ENCODE assay signal across 1 cellular context in genomic region chr19:48970923-48971395, GRCh38.
TF ChIP-seq lines count a peak whose summit lies in the region.

No MANE protein-coding gene starts in this region.

TF ChIP-seq in GM12878, 131 proteins besides CTCF, POLR2A, EP300 and RAD21:
- TF ChIP-seq RB1 (IDR thresholded peaks at IDR 0.05; ENCODE audit: borderline replicate concordance), result no peak
- peak; percentile 40 to 49; a peak in 2 of 4 replicates for TF ChIP-seq BHLHE40 (IDR thresholded peaks at IDR 0.05; ENCODE audit: borderline replicate concordance in 1 of 2, low read depth in 2 of 2, low read length in 1 of 2)
- no peak for TF ChIP-seq WRNIP1 (IDR thresholded peaks at IDR 0.05; ENCODE audit: borderline replicate concordance, low read depth, low read length)
- peak; percentile 72 for TF ChIP-seq YY1 (IDR thresholded peaks at IDR 0.05; ENCODE audit: low read depth, low read length)
- TF ChIP-seq HSF1 (IDR thresholded peaks at IDR 0.05; ENCODE audit: low read depth, low read length), result no peak
- TF ChIP-seq ZNF217 (IDR thresholded peaks at IDR 0.05), result no peak
- 0 out of 2 replicates have a peak, but pooled peaks have one; percentile 29 for TF ChIP-seq CHD2 (IDR thresholded peaks at IDR 0.05; ENCODE audit: borderline replicate concordance, low read depth, low read length)
- TF ChIP-seq MEF2B (IDR thresholded peaks at IDR 0.05; ENCODE audit: partially characterized antibody, poor library complexity, severe bottlenecking), result no peak
- TF ChIP-seq KAT2A (conservative IDR thresholded peaks at IDR 0.05; ENCODE audit: control insufficient read depth, low read depth, low read length), result no peak
- TF ChIP-seq ATF3 (IDR thresholded peaks at IDR 0.05; ENCODE audit: borderline replicate concordance, extremely low read depth, low read depth, low read length), result no peak
- TF ChIP-seq POU2F2 (IDR thresholded peaks at IDR 0.05; ENCODE audit: borderline replicate concordance, low read depth, low read length), result peak; percentile 68; the same call in 1 of the 3 replicates
- no peak for TF ChIP-seq POLR2AphosphoS2 (IDR thresholded peaks at IDR 0.05; ENCODE audit: low read depth, low read length)
- TF ChIP-seq SUPT20H (IDR thresholded peaks at IDR 0.05; ENCODE audit: borderline replicate concordance, control insufficient read depth, low read depth, low read length), result no peak
- no peak for TF ChIP-seq MTA2 (IDR thresholded peaks at IDR 0.05; ENCODE audit: low read depth)
- peak; percentile 57; the same call in 1 of the 2 replicates for TF ChIP-seq IKZF1 (conservative IDR thresholded peaks at IDR 0.05)
- peak; percentile 72 for TF ChIP-seq SMARCA5 (IDR thresholded peaks at IDR 0.05)
- no peak for TF ChIP-seq ATF7 (IDR thresholded peaks at IDR 0.05; ENCODE audit: low read depth)
- TF ChIP-seq E4F1 (IDR thresholded peaks at IDR 0.05; ENCODE audit: borderline replicate concordance, partially characterized antibody), result no peak
- peak; percentile 50; the same call in 1 of the 2 replicates for TF ChIP-seq CREB1 (IDR thresholded peaks at IDR 0.05; ENCODE audit: low read depth)
- TF ChIP-seq RUNX3 (IDR thresholded peaks at IDR 0.05; ENCODE audit: low read length), result peak; percentile 37; the same call in 1 of the 2 replicates
- no peak for TF ChIP-seq SIX5 (IDR thresholded peaks at IDR 0.05; ENCODE audit: low read depth, low read length, severe bottlenecking)
- TF ChIP-seq IKZF2 (IDR thresholded peaks at IDR 0.05), result 0 out of 4 replicates have a peak, but pooled peaks of 1 of the 2 experiments have one; percentile 18
- TF ChIP-seq PML (IDR thresholded peaks at IDR 0.05; ENCODE audit: low read length), result no peak
- no peak for TF ChIP-seq ZZZ3 (IDR thresholded peaks at IDR 0.05; ENCODE audit: control insufficient read depth, insufficient read length, low read depth)
- TF ChIP-seq NR2C1 (IDR thresholded peaks at IDR 0.05), result no peak
- TF ChIP-seq IRF4 (IDR thresholded peaks at IDR 0.05; ENCODE audit: low read depth, low read length), result peak; percentile 63; the same call in 1 of the 2 replicates
- TF ChIP-seq SMC3 (IDR thresholded peaks at IDR 0.05; ENCODE audit: borderline replicate concordance, low read length), result peak; percentile 91
- peak; percentile 70; the same call in 1 of the 2 replicates for TF ChIP-seq SPI1 (IDR thresholded peaks at IDR 0.05; ENCODE audit: borderline replicate concordance, insufficient read depth, low read depth, low read length)
